Comparison of ENCODE assay signal across 1 cellular context in genomic region chr1:113984710-113985109, GRCh38.
TF ChIP-seq lines count a peak whose summit lies in the region.

No MANE protein-coding gene starts in this region.

TF ChIP-seq in IMR-90, 13 proteins besides CTCF, POLR2A, EP300 and RAD21:
- TF ChIP-seq USF2 (IDR thresholded peaks at IDR 0.05; ENCODE audit: low read depth, low read length) (no peak), MAZ (IDR thresholded peaks at IDR 0.05; ENCODE audit: borderline replicate concordance, low read depth, low read length) (no peak), MAFK (IDR thresholded peaks at IDR 0.05; ENCODE audit: low read depth, low read length) (no peak), MXI1 (IDR thresholded peaks at IDR 0.05; ENCODE audit: borderline replicate concordance, low read depth, low read length) (no peak), RCOR1 (IDR thresholded peaks at IDR 0.05; ENCODE audit: insufficient replicate concordance, low read length) (no peak), SMC3 (IDR thresholded peaks at IDR 0.05; ENCODE audit: low read depth, low read length) (no peak)
